7 cellular contexts compared by ENCODE assay signal in genomic region chr17:75848523-75849303, GRCh38. TPM values are rescaled to one million over a fixed set of nuclear protein-coding genes. Genes with fewer than 3 reads are reported as not detected.
A peak's percentile ranks its signal among the peaks of the same experiment; 100 is the strongest.
DNase-seq lines count a peak whose midpoint lies in the region; ATAC-seq, FAIRE-seq and TF ChIP-seq lines count a peak whose summit lies in the region.

No MANE protein-coding gene starts in this region.

- peak overlapping the region; percentile 51 for H3K27ac Mint-ChIP-seq in activated CD8-positive, alpha-beta T cell treated with anti-CD3 and anti-CD28 coated beads, Interleukin-2, amount 10 ng/mL, durations not matched to agents 7 days and 5 days
- H3K27ac Mint-ChIP-seq in naive thymus-derived CD4-positive, alpha-beta T cell, result peak overlapping the region in 8 of 9 donors; percentile 5 to 83 (median 62)

- ATAC-seq in activated CD8-positive, alpha-beta T cell treated with anti-CD3 and anti-CD28 coated beads, Interleukin-2, amount 10 ng/mL, durations not matched to agents 7 days and 5 days, result no peak
- no peak for ATAC-seq in naive thymus-derived CD4-positive, alpha-beta T cell
- ATAC-seq in stimulated activated naive CD8-positive, alpha-beta T cell treated with anti-CD3 and anti-CD28 coated beads, Interleukin-15, Interleukin-2, amounts not matched to agents 100 U/mL and 50 U/mL, for 24 hours, result no peak
- ATAC-seq in GM19351 (IDR thresholded peaks at IDR 0.05; ENCODE audit: unreplicated experiment), result no peak

- H3K9me3 ChIP-seq in H1 (ENCODE audit: insufficient read depth in 2 of 2, low read depth in 1 of 2, low read length in 1 of 2), result no peaks in the 10 kb centered on the region
- H3K9me3 ChIP-seq in naive thymus-derived CD4-positive, alpha-beta T cell (ENCODE audit: control insufficient read depth in 2 of 3, low read length in 3 of 3), result no peaks in the 10 kb centered on the region

- no peak overlapping the region for H3K4me3 ChIP-seq in H1 (ENCODE audit: extremely low read depth in 1 of 4, insufficient read depth in 2 of 4, low read depth in 3 of 4, low read length in 4 of 4)
- no peak overlapping the region for H3K4me3 ChIP-seq in naive thymus-derived CD4-positive, alpha-beta T cell (ENCODE audit: low read length)

- H3K14ac ChIP-seq in H1 (ENCODE audit: insufficient read length), result no peak overlapping the region

- H3K79me1 ChIP-seq in H1 (ENCODE audit: low read depth, low read length), result peaks cover 2% of the 10 kb centered on the region; the same call in 1 of the 2 replicates

- no peak for TF ChIP-seq EP300 in H1 (IDR thresholded peaks at IDR 0.05; ENCODE audit: borderline replicate concordance in 1 of 2, low read depth in 2 of 2, low read length in 2 of 2)

- H3K36me3 Mint-ChIP-seq in activated CD8-positive, alpha-beta T cell treated with anti-CD3 and anti-CD28 coated beads, Interleukin-2, amount 10 ng/mL, durations not matched to agents 7 days and 5 days (ENCODE audit: low read depth), result peaks cover 43% of the 10 kb centered on the region
- H3K36me3 Mint-ChIP-seq in naive thymus-derived CD4-positive, alpha-beta T cell, result peaks cover 0 to 36% (median 6%) of the 10 kb centered on the region in 5 donors

- TF ChIP-seq POLR2A in H1 (IDR thresholded peaks at IDR 0.05; ENCODE audit: control extremely low read depth in 1 of 2, low read depth in 2 of 2, low read length in 2 of 2), result no peak

- peaks cover 31% of the 10 kb centered on the region for H3K4me1 Mint-ChIP-seq in activated CD8-positive, alpha-beta T cell treated with anti-CD3 and anti-CD28 coated beads, Interleukin-2, amount 10 ng/mL, durations not matched to agents 7 days and 5 days (ENCODE audit: low read depth)
- H3K4me1 Mint-ChIP-seq in naive thymus-derived CD4-positive, alpha-beta T cell, result peaks cover 14 to 47% (median 24%) of the 10 kb centered on the region in 7 donors

- H3K27ac ChIP-seq in H1 (ENCODE audit: low read depth, low read length), result 0 out of 2 replicates have a peak overlapping the region, but pooled peaks have one; percentile 11
- H3K27ac ChIP-seq in naive thymus-derived CD4-positive, alpha-beta T cell (ENCODE audit: low read depth, low read length), result peak overlapping the region; percentile 36

- TF ChIP-seq CTCF in H1 (IDR thresholded peaks at IDR 0.05; ENCODE audit: control extremely low read depth in 1 of 3, insufficient read depth in 1 of 3, low read depth in 1 of 3, low read length in 3 of 3), result peak; percentile 77 to 85 (median 80)

- peak; percentile 39 to 61; a peak in 3 of 4 replicates for TF ChIP-seq RAD21 in H1 (IDR thresholded peaks at IDR 0.05 in 1 of 2, conservative IDR thresholded peaks at IDR 0.05 in 1 of 2; ENCODE audit: low read depth in 2 of 2, low read length in 2 of 2)

- no peak overlapping the region for H3K4ac ChIP-seq in H1 (replicated peaks; ENCODE audit: insufficient read length, low read depth, low read length)

- WGBS in H1 (ENCODE audit: extremely low coverage in 1 of 2, insufficient coverage in 1 of 2, insufficient read length in 1 of 2, insufficient replicate concordance in 2 of 2, low coverage in 1 of 2, low lambda C conversion rate in 2 of 2, missing lambda C conversion rate in 1 of 2), 2 experiments, result 64% methylated on average over 15 of the region's 16 CpGs; no CpG with 5 or more reads in 1 of the 2 experiments

- H3K9ac ChIP-seq in H1 (replicated peaks in 1 of 4; ENCODE audit: extremely low read depth in 1 of 4, low read depth in 3 of 4, low read length in 3 of 4), result no peak overlapping the region

- no peaks in the 10 kb centered on the region for H3K23me2 ChIP-seq in H1 (ENCODE audit: low read depth, low read length)

- H3K4me2 ChIP-seq in H1 (ENCODE audit: insufficient read depth in 1 of 2, low read depth in 2 of 2, low read length in 2 of 2), result no peak overlapping the region

- intact Hi-C loops in naive thymus-derived CD4-positive, alpha-beta T cell (cut with micrococcal nuclease), result loop anchor here in 1 of 2 donors (1.0 to 2.0 kb wide), 2 partner anchors 16 to 83 kb away; partner anchors contain the start of gene GALK1

- H2BK15ac ChIP-seq in H1 (ENCODE audit: low read length), result no peak overlapping the region

- no peak overlapping the region for H4K91ac ChIP-seq in H1 (replicated peaks; ENCODE audit: insufficient read length, low read length)

- DNase-seq in GM18507 (ENCODE audit: extremely low spot score, insufficient read length, low read depth) (no peak), NCI-H510A treated with DMSO at 0.1 percent for 48 hours (lab: John Stamatoyannopoulos, UW) (peak; percentile 93), H1 (ENCODE audit: low read depth in 1 of 2, low spot score in 2 of 2) (peak; percentile 60 to 98)
- DNase-seq in activated CD8-positive, alpha-beta T cell treated with anti-CD3 and anti-CD28 coated beads, Interleukin-2, amount 10 ng/mL, durations not matched to agents 7 days and 5 days, result peak; percentile 88
- DNase-seq in naive thymus-derived CD4-positive, alpha-beta T cell, result peak; percentile 58 to 77 (median 73)
- peak; percentile 91 for DNase-seq in stimulated activated naive CD8-positive, alpha-beta T cell treated with anti-CD3 and anti-CD28 coated beads, Interleukin-15, Interleukin-2, amounts not matched to agents 100 U/mL and 50 U/mL, for 24 hours

- no peaks in the 10 kb centered on the region for H3K9me3 Mint-ChIP-seq in activated CD8-positive, alpha-beta T cell treated with anti-CD3 and anti-CD28 coated beads, Interleukin-2, amount 10 ng/mL, durations not matched to agents 7 days and 5 days (ENCODE audit: insufficient read depth)
- no peaks in the 10 kb centered on the region for H3K9me3 Mint-ChIP-seq in naive thymus-derived CD4-positive, alpha-beta T cell

- H3K18ac ChIP-seq in H1 (ENCODE audit: extremely low read depth, low read length), result no peak overlapping the region

- no peaks in the 10 kb centered on the region for H3K27me3 ChIP-seq in H1 (replicated peaks in 1 of 4; ENCODE audit: control insufficient read depth in 3 of 4, extremely low read depth in 1 of 4, insufficient read depth in 3 of 4, low read length in 3 of 4)
- no peaks in the 10 kb centered on the region for H3K27me3 ChIP-seq in naive thymus-derived CD4-positive, alpha-beta T cell (ENCODE audit: control insufficient read depth in 2 of 2, insufficient read depth in 2 of 2, low read length in 2 of 2)

- no peak overlapping the region for H3K4me3 Mint-ChIP-seq in activated CD8-positive, alpha-beta T cell treated with anti-CD3 and anti-CD28 coated beads, Interleukin-2, amount 10 ng/mL, durations not matched to agents 7 days and 5 days
- H3K4me3 Mint-ChIP-seq in naive thymus-derived CD4-positive, alpha-beta T cell, result peak overlapping the region in 2 of 10 donors; percentile 6 to 13

- H3K27me3 Mint-ChIP-seq in activated CD8-positive, alpha-beta T cell treated with anti-CD3 and anti-CD28 coated beads, Interleukin-2, amount 10 ng/mL, durations not matched to agents 7 days and 5 days (ENCODE audit: low read depth), result no peaks in the 10 kb centered on the region
- H3K27me3 Mint-ChIP-seq in naive thymus-derived CD4-positive, alpha-beta T cell, result no peaks in the 10 kb centered on the region

- H3K36me3 ChIP-seq in H1 (ENCODE audit: control insufficient read depth in 2 of 4, insufficient read depth in 4 of 4, low read length in 3 of 4), result peaks cover 7 to 36% (median 28%) of the 10 kb centered on the region in 4 experiments
- peaks cover 13 to 62% (median 24%) of the 10 kb centered on the region in 3 experiments for H3K36me3 ChIP-seq in naive thymus-derived CD4-positive, alpha-beta T cell (ENCODE audit: control insufficient read depth in 2 of 3, insufficient read depth in 3 of 3, low read length in 3 of 3)

- POLR2A ChIA-PET in activated CD8-positive, alpha-beta T cell treated with anti-CD3 and anti-CD28 coated beads, Interleukin-2, amount 10 ng/mL, durations not matched to agents 7 days and 5 days (lab: Charles Lee), result interaction anchor here (1.0 to 2.6 kb wide), 7 partner anchors 14 to 74 kb away, joined by 3 to 10 read pairs (median 4); no protein-coding TSS in a partner anchor
- POLR2A ChIA-PET in H1 (lab: Charles Lee; ENCODE audit: partially characterized antibody), result interaction anchor here (0.5 to 4.3 kb wide), 12 partner anchors 7 to 178 kb away, joined by 3 to 28 read pairs (median 4); partner anchors contain the start of genes MRPL38, TRIM47 and WBP2
- POLR2A ChIA-PET in naive thymus-derived CD4-positive, alpha-beta T cell (lab: Charles Lee), result interaction anchor here (0.9 to 16.6 kb wide), 9 partner anchors 10 to 95 kb away, joined by 4 to 238 read pairs (median 6); partner anchors contain the start of genes GALK1, TRIM65 and UNK

- no peak overlapping the region for H4K5ac ChIP-seq in H1 (ENCODE audit: insufficient read length, low read depth, low read length)

- H2BK12ac ChIP-seq in H1 (ENCODE audit: low read depth, low read length), result no peak overlapping the region

- H3K4me1 ChIP-seq in H1 (replicated peaks in 1 of 4; ENCODE audit: control insufficient read depth in 3 of 4, insufficient read depth in 4 of 4, low read length in 3 of 4), result peaks cover 0 to 8% (median 6%) of the 10 kb centered on the region in 4 experiments; a peak in 4 of 7 replicates
- H3K4me1 ChIP-seq in naive thymus-derived CD4-positive, alpha-beta T cell (ENCODE audit: control insufficient read depth in 2 of 2, insufficient read depth in 2 of 2, low read length in 2 of 2), result peaks cover 15 to 23% of the 10 kb centered on the region in 2 donors

- FAIRE-seq in GM18507 (lab: Jason Lieb, UNC) (peak; percentile 69), H1 (lab: Jason Lieb, UNC) (no peak)

- peak overlapping the region; percentile 90 for H4K8ac ChIP-seq in H1 (ENCODE audit: extremely low read depth, insufficient read depth, low read length)

- H3K79me2 ChIP-seq in H1 (ENCODE audit: control insufficient read depth in 1 of 2, insufficient read depth in 2 of 2, low read length in 2 of 2), result no peaks in the 10 kb centered on the region; a peak in 1 of 4 replicates

- H2AK5ac ChIP-seq in H1 (ENCODE audit: low read depth, low read length), result no peak overlapping the region

- H4K20me1 ChIP-seq in H1 (replicated peaks in 1 of 2; ENCODE audit: control insufficient read depth in 1 of 2, insufficient read depth in 2 of 2, low read length in 2 of 2), result peaks cover 4 to 5% of the 10 kb centered on the region in 2 experiments

- CTCF ChIA-PET in activated CD8-positive, alpha-beta T cell treated with anti-CD3 and anti-CD28 coated beads, Interleukin-2, amount 10 ng/mL, durations not matched to agents 7 days and 5 days (lab: Charles Lee), result interaction anchor here (0.7 to 3.0 kb wide), 28 partner anchors 7 to 182 kb away, joined by 3 to 20 read pairs (median 4); partner anchors contain the start of genes GALK1 and TRIM65
- CTCF ChIA-PET in H1 (lab: Charles Lee; ENCODE audit: partially characterized antibody), result interaction anchor here (0.8 to 27.2 kb wide), 21 partner anchors 10 to 244 kb away, joined by 3 to 563 read pairs (median 4); partner anchors contain the start of genes UNK and WBP2
- CTCF ChIA-PET in naive thymus-derived CD4-positive, alpha-beta T cell (lab: Charles Lee), result interaction anchor here (0.9 to 2.9 kb wide), 4 partner anchors 57 to 95 kb away, joined by 3 to 9 read pairs (median 6); partner anchors contain the start of gene GALK1

- H2BK5ac ChIP-seq in H1 (ENCODE audit: low read depth, low read length), result no peak overlapping the region

- H2AFZ ChIP-seq in H1 (ENCODE audit: low read length), result no peak overlapping the region

- H2BK20ac ChIP-seq in H1 (ENCODE audit: low read length), result no peak overlapping the region

- H3K56ac ChIP-seq in H1 (replicated peaks; ENCODE audit: insufficient read length, low read depth, low read length), result no peak overlapping the region

- no peak overlapping the region for H2BK120ac ChIP-seq in H1 (replicated peaks; ENCODE audit: low read depth, low read length)

- H3K23ac ChIP-seq in H1 (ENCODE audit: insufficient read length), result no peak overlapping the region

RNA-seq across cellular contexts. Expression of gene UNC13D, which starts 4.5 kb away (rescaled TPM):
- total RNA-seq in activated CD8-positive, alpha-beta T cell treated with anti-CD3 and anti-CD28 coated beads, Interleukin-2, amount 10 ng/mL, durations not matched to agents 7 days and 5 days, result 100 to 1,000 TPM; 234 to 249 TPM
- 7.5 and 8.4 TPM in 2 replicates for total RNA-seq in H1 (2021; fragmentation: NEBNext Ultra II Directional; extraction: Animal tissue kit (Norgen Biotek cat#: 25700))
- polyA plus RNA-seq in H1 (2011; rRNA removed), result 3.6 and 5.2 TPM in 2 replicates
- polyA plus RNA-seq in H1 (2011; cell fraction: cytosol; rRNA removed), result 77.7 TPM
- polyA plus RNA-seq in H1 (2011; cell fraction: nucleus; rRNA removed), result 15.5 TPM
- 4.1 to 10.3 TPM (median 7.8 TPM) in 4 replicates for polyA plus RNA-seq in H1 (2012, experiment 1 of 2)
- 1.9 TPM for polyA plus RNA-seq in H1 (2012, experiment 2 of 2)
- polyA plus RNA-seq in H1 (2013, experiment 1 of 2), result 3.7 TPM
- polyA plus RNA-seq in H1 (2013, experiment 2 of 2), result 4.2 TPM
- 1.9 and 2.0 TPM in 2 replicates for polyA minus RNA-seq in H1 (2011; rRNA and poly(A)+ RNA removed)
- polyA minus RNA-seq in H1 (2011; cell fraction: cytosol; rRNA and poly(A)+ RNA removed), result 3.7 TPM
- polyA minus RNA-seq in H1 (2011; cell fraction: nucleus; rRNA and poly(A)+ RNA removed), result 3.7 TPM
- total RNA-seq in naive thymus-derived CD4-positive, alpha-beta T cell, result 100 to 1,000 TPM; 145 to 201 (median 152) TPM
- 10 to 100 TPM; 44.5 to 83.3 TPM for polyA plus RNA-seq in naive thymus-derived CD4-positive, alpha-beta T cell

RNA-seq across cellular contexts. Expression of gene WBP2, which starts 6.4 kb away (rescaled TPM):
- total RNA-seq in activated CD8-positive, alpha-beta T cell treated with anti-CD3 and anti-CD28 coated beads, Interleukin-2, amount 10 ng/mL, durations not matched to agents 7 days and 5 days, result 10 to 100 TPM; 64.3 to 68.6 TPM
- 61.8 and 71.2 TPM in 2 replicates for total RNA-seq in H1 (2021; fragmentation: NEBNext Ultra II Directional; extraction: Animal tissue kit (Norgen Biotek cat#: 25700))
- 48.2 and 72.0 TPM in 2 replicates for polyA plus RNA-seq in H1 (2011; rRNA removed)
- polyA plus RNA-seq in H1 (2011; cell fraction: cytosol; rRNA removed), result 19.9 TPM
- polyA plus RNA-seq in H1 (2011; cell fraction: nucleus; rRNA removed), result 66.9 TPM
- 66.8 to 74.2 TPM (median 69.2 TPM) in 4 replicates for polyA plus RNA-seq in H1 (2012, experiment 1 of 2)
- 67.1 TPM for polyA plus RNA-seq in H1 (2012, experiment 2 of 2)
- polyA plus RNA-seq in H1 (2013, experiment 1 of 2), result 61.6 TPM
- 60.1 TPM for polyA plus RNA-seq in H1 (2013, experiment 2 of 2)
- 29.7 and 44.3 TPM in 2 replicates for polyA minus RNA-seq in H1 (2011; rRNA and poly(A)+ RNA removed)
- 31.1 TPM for polyA minus RNA-seq in H1 (2011; cell fraction: cytosol; rRNA and poly(A)+ RNA removed)
- polyA minus RNA-seq in H1 (2011; cell fraction: nucleus; rRNA and poly(A)+ RNA removed), result 30.8 TPM
- total RNA-seq in naive thymus-derived CD4-positive, alpha-beta T cell, result 100 to 1,000 TPM in 3 of 5 experiments, 10 to 100 TPM in 2; 87.7 to 159 (median 112) TPM
- 10 to 100 TPM; 84.8 to 99.4 TPM for polyA plus RNA-seq in naive thymus-derived CD4-positive, alpha-beta T cell

RNA-seq across cellular contexts. Expression of gene TRIM47, which starts 29.7 kb away (rescaled TPM):
- 10 to 100 TPM; 31.4 to 36.8 TPM for total RNA-seq in activated CD8-positive, alpha-beta T cell treated with anti-CD3 and anti-CD28 coated beads, Interleukin-2, amount 10 ng/mL, durations not matched to agents 7 days and 5 days
- total RNA-seq in H1 (2021; fragmentation: NEBNext Ultra II Directional; extraction: Animal tissue kit (Norgen Biotek cat#: 25700)), result 5.1 and 6.4 TPM in 2 replicates
- 6.3 and 11.6 TPM in 2 replicates for polyA plus RNA-seq in H1 (2011; rRNA removed)
- 6.2 TPM for polyA plus RNA-seq in H1 (2011; cell fraction: cytosol; rRNA removed)
- polyA plus RNA-seq in H1 (2011; cell fraction: nucleus; rRNA removed), result 12.1 TPM
- 5.0 to 8.3 TPM (median 5.5 TPM) in 4 replicates for polyA plus RNA-seq in H1 (2012, experiment 1 of 2)
- 5.4 TPM for polyA plus RNA-seq in H1 (2012, experiment 2 of 2)
- 5.7 TPM for polyA plus RNA-seq in H1 (2013, experiment 1 of 2)
- polyA plus RNA-seq in H1 (2013, experiment 2 of 2), result 6.1 TPM
- polyA minus RNA-seq in H1 (2011; rRNA and poly(A)+ RNA removed), result 2.6 and 3.7 TPM in 2 replicates
- 5.0 TPM for polyA minus RNA-seq in H1 (2011; cell fraction: cytosol; rRNA and poly(A)+ RNA removed)
- polyA minus RNA-seq in H1 (2011; cell fraction: nucleus; rRNA and poly(A)+ RNA removed), result 6.2 TPM
- total RNA-seq in naive thymus-derived CD4-positive, alpha-beta T cell, result 10 to 100 TPM in 1 of 5 experiments, 1 to 10 TPM in 4; 2.5 to 25.6 (median 8.7) TPM
- 1 to 10 TPM; 6.3 to 7.7 TPM for polyA plus RNA-seq in naive thymus-derived CD4-positive, alpha-beta T cell

RNA-seq across cellular contexts. Expression of gene TRIM65, which starts 48.0 kb away (rescaled TPM):
- 10 to 100 TPM; 35.8 to 37.3 TPM for total RNA-seq in activated CD8-positive, alpha-beta T cell treated with anti-CD3 and anti-CD28 coated beads, Interleukin-2, amount 10 ng/mL, durations not matched to agents 7 days and 5 days
- 47.7 and 48.6 TPM in 2 replicates for total RNA-seq in H1 (2021; fragmentation: NEBNext Ultra II Directional; extraction: Animal tissue kit (Norgen Biotek cat#: 25700))
- 21.2 and 25.6 TPM in 2 replicates for polyA plus RNA-seq in H1 (2011; rRNA removed)
- polyA plus RNA-seq in H1 (2011; cell fraction: cytosol; rRNA removed), result 24.5 TPM
- 26.6 TPM for polyA plus RNA-seq in H1 (2011; cell fraction: nucleus; rRNA removed)
- polyA plus RNA-seq in H1 (2012, experiment 1 of 2), result 30.2 to 35.1 TPM (median 31.2 TPM) in 4 replicates
- polyA plus RNA-seq in H1 (2012, experiment 2 of 2), result 28.8 TPM
- 23.2 TPM for polyA plus RNA-seq in H1 (2013, experiment 1 of 2)
- 22.1 TPM for polyA plus RNA-seq in H1 (2013, experiment 2 of 2)
- 9.4 and 9.6 TPM in 2 replicates for polyA minus RNA-seq in H1 (2011; rRNA and poly(A)+ RNA removed)
- polyA minus RNA-seq in H1 (2011; cell fraction: cytosol; rRNA and poly(A)+ RNA removed), result 17.1 TPM
- 16.2 TPM for polyA minus RNA-seq in H1 (2011; cell fraction: nucleus; rRNA and poly(A)+ RNA removed)
- total RNA-seq in naive thymus-derived CD4-positive, alpha-beta T cell, result 10 to 100 TPM; 20.9 to 37.7 (median 29.6) TPM
- polyA plus RNA-seq in naive thymus-derived CD4-positive, alpha-beta T cell, result 10 to 100 TPM; 14.9 to 29.6 TPM

RNA-seq across cellular contexts. Expression of gene MRPL38, which starts 56.0 kb away (rescaled TPM):
- total RNA-seq in activated CD8-positive, alpha-beta T cell treated with anti-CD3 and anti-CD28 coated beads, Interleukin-2, amount 10 ng/mL, durations not matched to agents 7 days and 5 days, result 100 to 1,000 TPM in 1 of 2 experiments, 10 to 100 TPM in 1; 89.0 to 113 TPM
- 125 and 132 TPM in 2 replicates for total RNA-seq in H1 (2021; fragmentation: NEBNext Ultra II Directional; extraction: Animal tissue kit (Norgen Biotek cat#: 25700))
- polyA plus RNA-seq in H1 (2011; rRNA removed), result 78.4 and 138 TPM in 2 replicates
- 67.5 TPM for polyA plus RNA-seq in H1 (2011; cell fraction: cytosol; rRNA removed)
- 231 TPM for polyA plus RNA-seq in H1 (2011; cell fraction: nucleus; rRNA removed)
- 52.3 to 79.2 TPM (median 70.2 TPM) in 4 replicates for polyA plus RNA-seq in H1 (2012, experiment 1 of 2)
- 69.1 TPM for polyA plus RNA-seq in H1 (2012, experiment 2 of 2)
- polyA plus RNA-seq in H1 (2013, experiment 1 of 2), result 75.5 TPM
- 69.0 TPM for polyA plus RNA-seq in H1 (2013, experiment 2 of 2)
- 33.2 and 44.3 TPM in 2 replicates for polyA minus RNA-seq in H1 (2011; rRNA and poly(A)+ RNA removed)
- polyA minus RNA-seq in H1 (2011; cell fraction: cytosol; rRNA and poly(A)+ RNA removed), result 53.9 TPM
- 66.2 TPM for polyA minus RNA-seq in H1 (2011; cell fraction: nucleus; rRNA and poly(A)+ RNA removed)
- total RNA-seq in naive thymus-derived CD4-positive, alpha-beta T cell, result 100 to 1,000 TPM in 4 of 5 experiments, 10 to 100 TPM in 1; 81.0 to 154 (median 128) TPM
- 10 to 100 TPM; 64.6 to 72.2 TPM for polyA plus RNA-seq in naive thymus-derived CD4-positive, alpha-beta T cell

Comparison
In these comparisons a context has a peak if more than half of its experiments do, and no peak if none do; other contexts are left out.
1. RNA of gene UNC13D, which starts 4.5 kb away (total RNA-seq): 234 to 249 TPM in activated CD8-positive, alpha-beta T cell treated with anti-CD3 and anti-CD28 coated beads, Interleukin-2, amount 10 ng/mL, durations not matched to agents 7 days and 5 days and 145 to 201 TPM in naive thymus-derived CD4-positive, alpha-beta T cell; 7.5 to 8.4 TPM in H1; every median in the first group is over 10 times any median in the second.